In the genomic region with DNA sequence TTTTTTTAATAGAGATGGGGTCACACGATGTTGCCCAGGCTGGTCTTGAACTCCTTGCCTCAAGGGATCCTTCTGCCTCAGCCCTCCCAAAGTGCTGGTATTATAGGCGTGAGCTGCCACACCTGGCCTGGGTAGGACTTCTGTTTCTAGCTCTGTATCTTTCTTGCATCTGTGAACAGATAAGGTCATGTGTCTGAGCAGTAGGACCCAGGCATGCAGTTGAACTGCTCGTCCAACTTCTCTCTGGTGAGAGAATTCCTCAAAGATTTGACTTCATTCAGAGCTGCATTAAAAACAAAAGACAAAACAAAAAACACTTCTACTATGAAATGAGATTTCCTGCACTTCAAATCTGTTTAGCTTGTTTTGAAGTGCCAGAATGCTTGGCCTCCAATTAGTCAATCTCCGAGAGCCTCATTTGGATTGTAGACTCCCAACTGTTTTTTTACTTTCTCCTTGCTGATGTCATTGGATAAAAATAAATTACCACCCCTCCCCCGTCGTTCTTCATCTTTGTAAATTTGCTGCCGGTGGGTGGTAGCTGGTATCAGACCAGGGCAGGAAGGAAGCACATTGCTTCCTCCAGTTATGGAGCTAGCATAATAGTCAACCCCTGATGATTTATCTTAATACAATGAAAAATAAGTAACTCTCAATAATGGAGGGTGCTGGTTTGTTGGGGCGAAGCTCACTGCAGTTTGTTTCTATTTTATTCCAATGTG, we compare ENCODE assay signal across 16 cellular contexts. TPM values are rescaled to one million over a fixed set of nuclear protein-coding genes. Genes with fewer than 3 reads are reported as not detected.
DNase-seq lines count a peak whose midpoint lies in the region; ATAC-seq, FAIRE-seq and TF ChIP-seq lines count a peak whose summit lies in the region.
"Had no signal": no experiment of that assay in that cellular context is flagged by ENCODE, and none has a peak within 500 bp of the region (broad histone marks: within the 10 kb centered on the region; RNA-seq: fewer than 3 reads in every experiment).

No MANE protein-coding gene starts in this region.

- TF ChIP-seq CTCF in Loucy (conservative IDR thresholded peaks at IDR 0.05; ENCODE audit: low read length), result no peak
- no peak for TF ChIP-seq CTCF in esophagus muscularis mucosa (IDR thresholded peaks at IDR 0.05)
- TF ChIP-seq CTCF in sigmoid colon (IDR thresholded peaks at IDR 0.05), result no peak

- peak; percentile 56 for FAIRE-seq in GM19239 (lab: Jason Lieb, UNC)
- FAIRE-seq: GM18507 had no signal

- H3K4me2 ChIP-seq in Loucy (ENCODE audit: low read depth, low read length, poor library complexity, severe bottlenecking), result peak overlapping the region; percentile 83
- H3K4me2 ChIP-seq: PC-9 had no signal

- intact Hi-C loops in esophagus muscularis mucosa (cut with DNase I), result no loop called here
- intact Hi-C loops in sigmoid colon (cut with DNase I), result no loop called here

- H3K27ac ChIP-seq in esophagus muscularis mucosa (replicated peaks in 1 of 4), result peak overlapping the region; percentile 32 to 53 (median 42)
- peak overlapping the region; percentile 46 to 62 (median 54) for H3K27ac ChIP-seq in sigmoid colon
- H3K27ac ChIP-seq: PC-9 had no signal

- no peak overlapping the region for H3K4me3 Mint-ChIP-seq in effector memory CD8-positive, alpha-beta T cell

- H3K36me3 ChIP-seq in Loucy (ENCODE audit: insufficient read depth, low read length) (no peaks in the 10 kb centered on the region), esophagus muscularis mucosa (no peaks in the 10 kb centered on the region), sigmoid colon (no peaks in the 10 kb centered on the region)

- peaks cover 7% of the 10 kb centered on the region; the same call in 1 of the 2 replicates for H3F3A ChIP-seq in Loucy (ENCODE audit: low read depth)

- H3K9me2 ChIP-seq in Loucy (replicated peaks; ENCODE audit: low read depth, low read length), result no peaks in the 10 kb centered on the region

- peak overlapping the region; percentile 53; the same call in 1 of the 2 replicates for H2AFZ ChIP-seq in Loucy (ENCODE audit: low read length)
- H2AFZ ChIP-seq: PC-9 had no signal

- 70% methylated on average over 8 of the region's 8 CpGs for WGBS in esophagus muscularis mucosa
- WGBS in sigmoid colon, 2 donors, result 60 to 77% methylated on average over 8 of the region's 8 CpGs

- no peaks in the 10 kb centered on the region for H3K27me3 ChIP-seq in Loucy (ENCODE audit: insufficient read depth, low read length, poor library complexity, severe bottlenecking)
- no peaks in the 10 kb centered on the region for H3K27me3 ChIP-seq in esophagus muscularis mucosa
- no peaks in the 10 kb centered on the region for H3K27me3 ChIP-seq in sigmoid colon

- peaks cover 6 to 21% of the 10 kb centered on the region in 2 donors for H3K27me3 Mint-ChIP-seq in effector memory CD8-positive, alpha-beta T cell

- H3K4me3 ChIP-seq in Loucy (ENCODE audit: low read length, poor library complexity, severe bottlenecking), result peak overlapping the region; percentile 52
- no peak overlapping the region for H3K4me3 ChIP-seq in esophagus muscularis mucosa
- no peak overlapping the region for H3K4me3 ChIP-seq in sigmoid colon
- H3K4me3 ChIP-seq: PC-9 had no signal

- H3K4me1 ChIP-seq in Loucy (ENCODE audit: insufficient read depth, low read length, poor library complexity, severe bottlenecking) (peaks cover 59% of the 10 kb centered on the region), esophagus muscularis mucosa (peaks cover 21 to 41% (median 24%) of the 10 kb centered on the region in 4 donors), sigmoid colon (peaks cover 0 to 35% (median 31%) of the 10 kb centered on the region in 4 donors)

- H3K36me3 Mint-ChIP-seq in effector memory CD8-positive, alpha-beta T cell (ENCODE audit: insufficient read depth), result no peaks in the 10 kb centered on the region

- no peaks in the 10 kb centered on the region for H4K20me1 ChIP-seq in Loucy (ENCODE audit: insufficient read depth, low read length, poor library complexity, severe bottlenecking)

- ATAC-seq in effector memory CD8-positive, alpha-beta T cell (replicated peaks), result no peak
- ATAC-seq in GM21723 (IDR thresholded peaks at IDR 0.05; ENCODE audit: unreplicated experiment) (no peak), HG03045 (IDR thresholded peaks at IDR 0.05; ENCODE audit: unreplicated experiment) (no peak)

- H3K4me1 Mint-ChIP-seq in effector memory CD8-positive, alpha-beta T cell (ENCODE audit: low read depth in 2 of 2), result no peaks in the 10 kb centered on the region

- no peaks in the 10 kb centered on the region for H3K9me3 Mint-ChIP-seq in effector memory CD8-positive, alpha-beta T cell

- DNase-seq in GM19239 (ENCODE audit: insufficient read length, low spot score), result no peak
- DNase-seq in esophagus muscularis mucosa (ENCODE audit: extremely low spot score), result no peak
- DNase-seq in sigmoid colon, result no peak
- DNase-seq in effector memory CD8-positive, alpha-beta T cell, result no peak
- no peak for DNase-seq in activated gamma-delta T cell (lab: John Stamatoyannopoulos, UW)
- DNase-seq: activated CD4-positive, alpha-beta T cell treated with anti-CD3 and anti-CD28 coated beads for 1 hour; activated naive CD4-positive, alpha-beta T cell treated with anti-CD3 and anti-CD28 coated beads, Interleukin-2, amount 50 U/mL, for 16 hours; cortex of kidney; DMS79 treated with DMSO at 0.1 percent for 48 hours; head of caudate nucleus; midbrain had no signal

- no peak for TF ChIP-seq EP300 in esophagus muscularis mucosa (IDR thresholded peaks at IDR 0.05)
- TF ChIP-seq EP300 in sigmoid colon (IDR thresholded peaks at IDR 0.05), result no peak

- peak overlapping the region; percentile 70 for H3K9ac ChIP-seq in Loucy (ENCODE audit: low read depth, low read length, poor library complexity, severe bottlenecking)

- H3K27ac Mint-ChIP-seq in effector memory CD8-positive, alpha-beta T cell, result no peak overlapping the region

- H3K79me2 ChIP-seq in Loucy (ENCODE audit: insufficient read depth, low read length), result peaks cover 7% of the 10 kb centered on the region; the same call in 1 of the 2 replicates

- H3K9me3 ChIP-seq in Loucy (ENCODE audit: insufficient read depth, low read depth, low read length) (no peaks in the 10 kb centered on the region), esophagus muscularis mucosa (no peaks in the 10 kb centered on the region), sigmoid colon (no peaks in the 10 kb centered on the region)

- TF ChIP-seq POLR2A in esophagus muscularis mucosa (IDR thresholded peaks at IDR 0.05; ENCODE audit: low read depth), result no peak
- TF ChIP-seq POLR2A in sigmoid colon (IDR thresholded peaks at IDR 0.05), result no peak

RNA-seq across cellular contexts. Expression of a gene that starts 17.6 kb away (rescaled TPM):
- 10 to 100 TPM; 12.1 to 21.4 (median 15.8) TPM for total RNA-seq in esophagus muscularis mucosa
- 10 to 100 TPM; 22.9 to 32.1 (median 24.6) TPM for total RNA-seq in sigmoid colon
- 1 to 10 TPM in 1 of 3 donors, under 1 TPM in 2; under 0.01 to 1.2 (median 0.46) TPM for polyA plus RNA-seq in sigmoid colon

RNA-seq across cellular contexts. Expression of a gene that starts 59.8 kb away (rescaled TPM):
- 10 to 100 TPM; 15.0 to 17.9 (median 16.2) TPM for total RNA-seq in esophagus muscularis mucosa
- 10 to 100 TPM; 12.2 to 18.2 (median 14.8) TPM for total RNA-seq in sigmoid colon
- 10 to 100 TPM in 1 of 3 donors, 1 to 10 TPM in 2; 7.6 to 17.4 (median 9.0) TPM for polyA plus RNA-seq in sigmoid colon
